Comparison of ENCODE assay signal across 2 cellular contexts in genomic region chrX:115147220-115147619, GRCh38.
TF ChIP-seq lines count a peak whose summit lies in the region.

No MANE protein-coding gene starts in this region.

TF ChIP-seq in Ishikawa, 13 proteins besides CTCF, POLR2A, EP300 and RAD21:
- TF ChIP-seq REST (IDR thresholded peaks at IDR 0.05; ENCODE audit: low read depth) (no peak), TCF12 (IDR thresholded peaks at IDR 0.05; ENCODE audit: low read depth) (no peak), YY1 (IDR thresholded peaks at IDR 0.05; ENCODE audit: low read depth) (no peak), CEBPB (IDR thresholded peaks at IDR 0.05) (no peak), FOXM1 (IDR thresholded peaks at IDR 0.05; ENCODE audit: borderline replicate concordance, low read depth) (no peak), TAF1 (IDR thresholded peaks at IDR 0.05; ENCODE audit: low read depth) (no peak), TEAD4 (IDR thresholded peaks at IDR 0.05) (no peak), NFIC (IDR thresholded peaks at IDR 0.05) (no peak), CREB1 (IDR thresholded peaks at IDR 0.05; ENCODE audit: low read depth) (no peak), USF1 (IDR thresholded peaks at IDR 0.05) (no peak), EGR1 (IDR thresholded peaks at IDR 0.05) (no peak), ZBTB7A (IDR thresholded peaks at IDR 0.05; ENCODE audit: low read depth) (no peak)
- TF ChIP-seq, protein P1, sequence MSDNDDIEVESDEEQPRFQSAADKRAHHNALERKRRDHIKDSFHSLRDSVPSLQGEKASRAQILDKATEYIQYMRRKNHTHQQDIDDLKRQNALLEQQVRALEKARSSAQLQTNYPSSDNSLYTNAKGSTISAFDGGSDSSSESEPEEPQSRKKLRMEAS (IDR thresholded peaks at IDR 0.05) = no peak
TF ChIP-seq in Ishikawa: peak in this region for 0.

TF ChIP-seq in K562, 482 proteins besides CTCF, POLR2A, EP300 and RAD21 (continued from another document):
- TF ChIP-seq, protein P2, sequence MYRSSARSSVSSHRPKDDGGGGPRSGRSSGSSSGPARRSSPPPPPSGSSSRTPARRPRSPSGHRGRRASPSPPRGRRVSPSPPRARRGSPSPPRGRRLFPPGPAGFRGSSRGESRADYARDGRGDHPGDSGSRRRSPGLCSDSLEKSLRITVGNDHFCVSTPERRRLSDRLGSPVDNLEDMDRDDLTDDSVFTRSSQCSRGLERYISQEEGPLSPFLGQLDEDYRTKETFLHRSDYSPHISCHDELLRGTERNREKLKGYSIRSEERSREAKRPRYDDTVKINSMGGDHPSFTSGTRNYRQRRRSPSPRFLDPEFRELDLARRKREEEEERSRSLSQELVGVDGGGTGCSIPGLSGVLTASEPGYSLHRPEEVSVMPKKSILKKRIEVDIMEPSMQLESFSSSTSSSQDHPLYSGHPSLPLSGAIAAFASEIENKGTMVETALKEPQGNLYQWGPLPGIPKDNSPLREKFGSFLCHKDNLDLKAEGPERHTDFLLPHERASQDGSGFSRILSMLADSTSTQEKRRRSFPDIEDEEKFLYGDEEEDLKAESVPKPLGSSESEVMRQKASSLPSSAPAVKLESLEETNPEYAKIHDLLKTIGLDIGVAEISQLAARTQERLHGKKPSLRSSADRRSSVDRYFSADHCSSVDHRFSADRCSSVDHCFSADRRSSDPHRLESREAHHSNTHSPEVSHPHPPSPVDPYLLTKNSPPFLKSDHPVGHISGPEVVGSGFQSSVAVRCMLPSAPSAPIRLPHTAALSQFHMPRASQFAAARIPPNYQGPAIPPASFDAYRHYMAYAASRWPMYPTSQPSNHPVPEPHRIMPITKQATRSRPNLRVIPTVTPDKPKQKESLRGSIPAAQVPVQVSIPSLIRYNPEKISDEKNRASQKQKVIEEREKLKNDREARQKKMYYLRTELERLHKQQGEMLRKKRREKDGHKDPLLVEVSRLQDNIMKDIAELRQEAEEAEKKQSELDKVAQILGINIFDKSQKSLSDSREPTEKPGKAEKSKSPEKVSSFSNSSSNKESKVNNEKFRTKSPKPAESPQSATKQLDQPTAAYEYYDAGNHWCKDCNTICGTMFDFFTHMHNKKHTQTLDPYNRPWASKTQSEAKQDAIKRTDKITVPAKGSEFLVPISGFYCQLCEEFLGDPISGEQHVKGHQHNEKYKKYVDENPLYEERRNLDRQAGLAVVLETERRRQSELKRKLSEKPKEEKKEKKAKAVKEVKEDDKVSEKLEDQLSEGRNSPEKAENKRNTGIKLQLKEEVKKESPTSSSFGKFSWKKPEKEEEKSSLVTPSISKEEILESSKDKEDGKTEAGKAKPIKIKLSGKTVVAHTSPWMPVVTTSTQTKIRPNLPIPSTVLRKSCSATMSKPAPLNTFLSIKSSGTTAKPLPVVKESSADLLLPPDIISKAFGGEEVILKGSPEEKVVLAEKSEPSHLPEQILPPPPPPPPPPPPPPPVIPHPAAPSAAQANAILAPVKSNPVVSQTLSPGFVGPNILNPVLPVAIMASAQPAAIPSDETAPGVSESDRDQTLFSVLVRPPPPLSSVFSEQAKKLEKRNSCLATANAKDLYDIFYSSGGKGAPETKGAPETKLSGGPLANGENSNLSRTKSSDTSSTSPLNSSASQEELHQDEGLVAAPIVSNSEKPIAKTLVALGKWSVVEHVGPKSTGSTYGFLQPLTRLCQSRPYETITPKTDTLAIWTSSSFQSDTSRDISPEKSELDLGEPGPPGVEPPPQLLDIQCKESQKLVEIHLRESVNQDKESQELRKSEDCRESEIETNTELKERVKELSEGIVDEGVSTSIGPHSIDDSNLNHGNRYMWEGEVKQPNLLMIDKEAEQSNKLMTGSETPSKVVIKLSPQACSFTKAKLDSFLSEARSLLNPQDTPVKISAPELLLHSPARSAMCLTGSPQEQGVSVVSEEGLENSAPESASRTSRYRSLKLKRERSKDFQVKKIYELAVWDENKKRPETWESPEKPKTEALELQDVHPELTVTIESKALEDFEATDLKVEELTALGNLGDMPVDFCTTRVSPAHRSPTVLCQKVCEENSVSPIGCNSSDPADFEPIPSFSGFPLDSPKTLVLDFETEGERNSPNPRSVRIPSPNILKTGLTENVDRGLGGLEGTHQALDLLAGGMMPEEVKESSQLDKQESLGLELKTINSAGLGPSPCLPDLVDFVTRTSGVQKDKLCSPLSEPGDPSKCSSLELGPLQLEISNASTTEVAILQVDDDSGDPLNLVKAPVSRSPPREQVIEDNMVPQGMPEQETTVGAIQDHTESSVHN (IDR thresholded peaks at IDR 0.05; ENCODE audit: borderline replicate concordance in 1 of 2, low read depth in 1 of 2) = no peak
- TF ChIP-seq ZNF384 (IDR thresholded peaks at IDR 0.05; ENCODE audit: low read depth, low read length) = peak; percentile 64
TF ChIP-seq in K562: peak in this region for 2.
